Comparison of ENCODE assay signal across 9 cellular contexts in the genomic region with DNA sequence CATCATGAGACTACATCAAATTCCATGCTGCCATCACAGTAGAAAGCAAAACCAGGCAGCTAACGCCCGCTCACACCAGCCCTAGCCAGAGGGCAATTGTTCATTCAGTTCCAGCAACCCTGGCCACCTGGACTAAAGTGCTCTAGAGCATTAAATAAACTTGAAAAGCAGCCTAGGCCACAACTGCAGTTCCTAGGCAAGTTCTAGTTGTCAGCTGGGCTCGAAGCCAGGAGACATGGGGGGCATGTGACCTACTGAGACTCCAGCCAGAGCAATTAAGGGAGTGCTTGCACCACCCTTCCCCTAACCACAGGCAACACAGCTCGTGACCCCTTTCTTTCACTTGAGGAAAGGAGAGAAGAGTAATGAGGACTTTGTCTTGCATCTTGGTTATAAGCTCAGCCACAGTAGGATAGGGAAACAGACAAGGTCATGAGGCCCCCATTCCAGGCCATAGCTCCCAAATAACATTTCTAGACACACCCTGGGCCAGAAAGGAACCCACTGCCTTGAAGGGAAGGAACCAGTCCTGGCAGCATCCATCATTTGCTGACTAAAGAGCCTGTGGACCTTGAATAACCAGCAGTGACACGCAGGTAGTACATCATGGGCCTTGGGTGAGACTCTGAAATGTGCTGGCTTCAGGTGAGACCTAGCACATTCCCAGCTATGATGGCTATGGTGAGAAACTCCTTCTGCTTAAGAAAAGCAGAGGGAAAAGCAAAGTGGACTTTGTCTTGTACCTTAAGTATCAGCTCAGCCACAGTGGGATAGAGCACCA.
DNase-seq lines count a peak whose midpoint lies in the region; FAIRE-seq lines count a peak whose summit lies in the region.
"Had no signal": no experiment of that assay in that cellular context is flagged by ENCODE, and none has a peak within 500 bp of the region (broad histone marks: within the 10 kb centered on the region; RNA-seq: fewer than 3 reads in every experiment).

No MANE protein-coding gene starts in this region.

- DNase-seq in DMS79 (lab: John Stamatoyannopoulos, UW) (peak; percentile 10), NCI-H2196 treated with DMSO at 0.1 percent for 48 hours (lab: John Stamatoyannopoulos, UW; ENCODE audit: unreplicated experiment) (peak; percentile 6), dedifferentiated amniotic fluid mesenchymal stem cell (ENCODE audit: extremely low spot score) (peak; percentile 20), midbrain (lab: John Stamatoyannopoulos, UW) (peak; percentile 45), GM19239 (ENCODE audit: insufficient read length, low spot score) (no peak), DMS53 treated with DMSO at 0.1 percent for 48 hours (lab: John Stamatoyannopoulos, UW; ENCODE audit: unreplicated experiment) (no peak), ecto neural progenitor cell (ENCODE audit: low spot score) (no peak)
- no peak for DNase-seq in activated CD8-positive, alpha-beta memory T cell treated with anti-CD3 and anti-CD28 coated beads for 24 hours

- no peak for FAIRE-seq in GM19239 (lab: Jason Lieb, UNC)
- FAIRE-seq: GM12878 had no signal

Comparison
In these comparisons a context has a peak if more than half of its experiments do, and no peak if none do; other contexts are left out.
1. DNase-seq: peak in DMS79 (single experiment), NCI-H2196 treated with DMSO at 0.1 percent for 48 hours (single experiment), dedifferentiated amniotic fluid mesenchymal stem cell (single experiment) and midbrain (single experiment); none in activated CD8-positive, alpha-beta memory T cell treated with anti-CD3 and anti-CD28 coated beads for 24 hours (single experiment), GM19239 (single experiment), DMS53 treated with DMSO at 0.1 percent for 48 hours (single experiment) and ecto neural progenitor cell (single experiment).